ENCODE assay signal across 8 cellular contexts in genomic region chr5:142324377-142324870, GRCh38. TPM values are rescaled to one million over a fixed set of nuclear protein-coding genes. Genes with fewer than 3 reads are reported as not detected.
DNase-seq lines count a peak whose midpoint lies in the region; ATAC-seq and TF ChIP-seq lines count a peak whose summit lies in the region.

No MANE protein-coding gene starts in this region.

- H3K9ac ChIP-seq in endodermal cell (ENCODE audit: extremely low read depth, low read length, poor library complexity, severe bottlenecking): peak overlapping the region; percentile 90

- TF ChIP-seq CTCF in 22Rv1 (IDR thresholded peaks at IDR 0.05) (no peak), endodermal cell (conservative IDR thresholded peaks at IDR 0.05) (peak; percentile 51), nephron (IDR thresholded peaks at IDR 0.05; ENCODE audit: unreplicated experiment in 3 of 3) (peak in 2 of 3 experiments; percentile 19 to 20)

- peak overlapping the region; percentile 96 for H3K4me3 ChIP-seq in endodermal cell (ENCODE audit: low read length)

- H3K9me3 ChIP-seq in endodermal cell (ENCODE audit: control insufficient read depth, low read length): no peaks in the 10 kb centered on the region

- H3K4me1 ChIP-seq in endodermal cell (ENCODE audit: control insufficient read depth, insufficient read depth, low read length): peaks cover 4% of the 10 kb centered on the region

- H3K27me3 Mint-ChIP-seq in endodermal cell (ENCODE audit: insufficient read depth) (no peaks in the 10 kb centered on the region), nephron (ENCODE audit: low read depth) (peaks cover 24% of the 10 kb centered on the region)

- H3K36me3 Mint-ChIP-seq in endodermal cell (ENCODE audit: low read depth) (peaks cover 43% of the 10 kb centered on the region), nephron (ENCODE audit: low read depth) (no peaks in the 10 kb centered on the region)

- H3K27me3 ChIP-seq in endodermal cell (ENCODE audit: control insufficient read depth, insufficient read depth, low read length, poor library complexity, severe bottlenecking): no peaks in the 10 kb centered on the region

- H3K27ac Mint-ChIP-seq in endodermal cell: peak overlapping the region; percentile 95
- H3K27ac Mint-ChIP-seq in nephron: peak overlapping the region; percentile 55 to 87 (median 76)

- H3K36me3 ChIP-seq in endodermal cell (ENCODE audit: control insufficient read depth, insufficient read depth, low read length): peaks cover 30% of the 10 kb centered on the region

- peaks cover 2% of the 10 kb centered on the region for H3K9me3 Mint-ChIP-seq in endodermal cell
- no peaks in the 10 kb centered on the region for H3K9me3 Mint-ChIP-seq in nephron

- DNase-seq in SIG-M5 treated with dmso at 0.1 percent for 504 hours (lab: John Stamatoyannopoulos, UW; ENCODE audit: unreplicated experiment): peak; percentile 87
- no peak for DNase-seq in endodermal cell
- DNase-seq in NCI-H1092 treated with DMSO at 0.1 percent for 48 hours (lab: John Stamatoyannopoulos, UW): no peak
- DNase-seq in NCI-H82 treated with DMSO at 0.1 percent for 48 hours (lab: John Stamatoyannopoulos, UW; ENCODE audit: unreplicated experiment): no peak

- peak overlapping the region; percentile 78 for H3K27ac ChIP-seq in 22Rv1
- H3K27ac ChIP-seq in endodermal cell (ENCODE audit: low read depth, low read length): peak overlapping the region; percentile 81

- ATAC-seq in GM18498 (IDR thresholded peaks at IDR 0.05; ENCODE audit: unreplicated experiment) (peak; percentile 56), HG02938 (IDR thresholded peaks at IDR 0.05; ENCODE audit: unreplicated experiment) (peak; percentile 29)

- peak overlapping the region; percentile 98 for H3K4me3 Mint-ChIP-seq in endodermal cell
- H3K4me3 Mint-ChIP-seq in nephron: peak overlapping the region; percentile 88 to 92 (median 90)

- 0 to 1% methylated on average over 15 to 42 of the region's 42 CpGs for WGBS in endodermal cell (ENCODE audit: insufficient coverage in 1 of 2, insufficient read length in 1 of 2), 2 experiments

- H3K4me1 Mint-ChIP-seq in endodermal cell (peaks cover 43% of the 10 kb centered on the region), nephron (peaks cover 75% of the 10 kb centered on the region)

RNA-seq across cellular contexts. Expression of gene SPRY4, which starts 0.4 kb away (rescaled TPM):
- 100 to 1,000 TPM in 1 of 2 donors, 10 to 100 TPM in 1; 70.2 to 164 TPM for total RNA-seq in endodermal cell
- 27.0 TPM for polyA plus RNA-seq in endodermal cell (2013, experiment 1 of 2)
- polyA plus RNA-seq in endodermal cell (2013, experiment 2 of 2): 29.6 TPM
